27 cellular contexts compared by ENCODE assay signal in the genomic region with DNA sequence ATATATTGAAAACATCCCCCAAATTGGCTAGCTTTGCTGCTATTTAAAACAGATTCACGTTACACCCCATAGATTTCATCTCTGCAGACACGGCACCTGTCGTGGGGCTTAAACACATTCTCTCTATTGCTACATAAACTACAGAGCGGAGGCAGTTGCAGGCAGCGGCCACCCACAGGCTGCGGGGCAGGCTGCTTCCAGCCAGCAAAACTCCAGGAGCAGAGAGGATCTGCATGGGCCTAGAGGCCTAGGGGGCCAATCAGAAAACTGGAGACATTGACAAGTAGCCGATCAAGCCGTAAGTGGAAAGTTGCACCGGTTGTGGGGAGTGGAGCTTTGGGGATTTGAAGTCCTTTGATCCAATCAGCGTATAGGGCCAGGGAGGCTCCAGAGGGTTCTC.
"Had no signal": no experiment of that assay in that cellular context is flagged by ENCODE, and none has a peak within 500 bp of the region (broad histone marks: within the 10 kb centered on the region; RNA-seq: fewer than 3 reads in every experiment).

No MANE protein-coding gene starts in this region.

- ATAC-seq: activated CD8-positive, alpha-beta T cell treated with anti-CD3 and anti-CD28 coated beads for 36 hours; activated naive CD8-positive, alpha-beta T cell treated with anti-CD3 and anti-CD28 coated beads, Interleukin-2, amount 50 U/mL, for 24 hours; left ventricle myocardium superior; mucosa of descending colon; natural killer cell treated with Interleukin-12 subunit alpha and Interleukin-12 subunit beta and Interleukin-15 and Interleukin-18, amount 100 ng/mL, for 72 hours; stimulated activated effector memory CD8-positive, alpha-beta T cell treated with anti-CD3 and anti-CD28 coated beads, Interleukin-12 subunit alpha, Interleukin-12 subunit beta, amount 100 ng/mL, for 72 hours had no signal

- H3K27ac ChIP-seq: breast epithelium, epithelial cell of prostate, esophagus squamous epithelium, neutrophil, sigmoid colon, vagina had no signal

- H3K9me3 Mint-ChIP-seq: activated B cell treated with CpG ODN at 0.5 μM for 24 hours; activated CD8-positive, alpha-beta T cell treated with anti-CD3 and anti-CD28 coated beads for 36 hours; activated naive CD4-positive, alpha-beta T cell treated with anti-CD3 and anti-CD28 coated beads, Interleukin-2, amount 50 U/mL, for 24 hours; activated naive CD8-positive, alpha-beta T cell treated with anti-CD3 and anti-CD28 coated beads, Interleukin-2, amount 50 U/mL, for 24 hours; activated T-helper 2 cell treated with anti-CD3 and anti-CD28 coated beads, Interferon-gamma antibody, Interleukin-2, Interleukin-4, amounts not matched to agents 10 μg/mL and 5 μg/mL and 100 μg/mL, durations not matched to agents 14 hours and 24 hours and 36 hours; central memory CD8-positive, alpha-beta T cell; dendritic cell treated with granulocyte-macrophage colony-stimulating factor and Interleukin-4, amounts not matched to agents 40 ng/mL and 50 ng/mL, for 4 days; natural killer cell treated with Interleukin-12 subunit alpha and Interleukin-12 subunit beta and Interleukin-15 and Interleukin-18, amount 100 ng/mL, for 72 hours; stimulated activated effector memory CD8-positive, alpha-beta T cell treated with anti-CD3 and anti-CD28 coated beads, Interleukin-12 subunit alpha, Interleukin-12 subunit beta, amount 100 ng/mL, for 72 hours; stimulated activated naive CD8-positive, alpha-beta T cell treated with anti-CD3 and anti-CD28 coated beads, Interleukin-15, Interleukin-2, amounts not matched to agents 100 ng/mL and 50 ng/mL, for 24 hours; type B pancreatic cell had no signal

- H3K4me3 ChIP-seq: breast epithelium, esophagus squamous epithelium, mucosa of descending colon, sigmoid colon, vagina had no signal

- H3K36me3 ChIP-seq: breast epithelium, esophagus squamous epithelium, neutrophil, sigmoid colon, vagina had no signal

- H3K9me3 ChIP-seq: breast epithelium, esophagus squamous epithelium, mucosa of descending colon, neutrophil, sigmoid colon, vagina had no signal

- H3K4me1 Mint-ChIP-seq: activated B cell treated with CpG ODN at 0.5 μM for 24 hours; activated naive CD4-positive, alpha-beta T cell treated with anti-CD3 and anti-CD28 coated beads, Interleukin-2, amount 50 U/mL, for 24 hours; activated naive CD8-positive, alpha-beta T cell treated with anti-CD3 and anti-CD28 coated beads, Interleukin-2, amount 50 U/mL, for 24 hours; central memory CD8-positive, alpha-beta T cell; stimulated activated effector memory CD8-positive, alpha-beta T cell treated with anti-CD3 and anti-CD28 coated beads, Interleukin-12 subunit alpha, Interleukin-12 subunit beta, amount 100 ng/mL, for 72 hours had no signal

- H3K36me3 Mint-ChIP-seq: activated naive CD4-positive, alpha-beta T cell treated with anti-CD3 and anti-CD28 coated beads, Interleukin-2, amount 50 U/mL, for 24 hours; natural killer cell treated with Interleukin-12 subunit alpha and Interleukin-12 subunit beta and Interleukin-15 and Interleukin-18, amount 100 ng/mL, for 72 hours; stimulated activated effector memory CD8-positive, alpha-beta T cell treated with anti-CD3 and anti-CD28 coated beads, Interleukin-12 subunit alpha, Interleukin-12 subunit beta, amount 100 ng/mL, for 72 hours; type B pancreatic cell had no signal

- H3K4me3 Mint-ChIP-seq: activated B cell treated with CpG ODN at 0.5 μM for 24 hours; activated CD8-positive, alpha-beta T cell treated with anti-CD3 and anti-CD28 coated beads for 36 hours; activated naive CD4-positive, alpha-beta T cell treated with anti-CD3 and anti-CD28 coated beads, Interleukin-2, amount 50 U/mL, for 24 hours; activated naive CD8-positive, alpha-beta T cell treated with anti-CD3 and anti-CD28 coated beads, Interleukin-2, amount 50 U/mL, for 24 hours; central memory CD8-positive, alpha-beta T cell; dendritic cell treated with granulocyte-macrophage colony-stimulating factor and Interleukin-4, amounts not matched to agents 40 ng/mL and 50 ng/mL, for 4 days; natural killer cell treated with Interleukin-12 subunit alpha and Interleukin-12 subunit beta and Interleukin-15 and Interleukin-18, amount 100 ng/mL, for 72 hours; stimulated activated effector memory CD8-positive, alpha-beta T cell treated with anti-CD3 and anti-CD28 coated beads, Interleukin-12 subunit alpha, Interleukin-12 subunit beta, amount 100 ng/mL, for 72 hours; stimulated activated naive CD8-positive, alpha-beta T cell treated with anti-CD3 and anti-CD28 coated beads, Interleukin-15, Interleukin-2, amounts not matched to agents 100 ng/mL and 50 ng/mL, for 24 hours; type B pancreatic cell had no signal

- H3K27me3 ChIP-seq: vagina had no signal

- DNase-seq: activated B cell treated with CpG ODN at 0.5 μM for 24 hours; activated CD4-positive, alpha-beta T cell treated with anti-CD3 and anti-CD28 coated beads, Interleukin-2, amount 50 U/mL, for 1 hour; activated CD8-positive, alpha-beta T cell treated with anti-CD3 and anti-CD28 coated beads for 36 hours; activated naive CD8-positive, alpha-beta T cell treated with anti-CD3 and anti-CD28 coated beads, Interleukin-2, amount 50 U/mL, for 24 hours; activated T-cell treated with anti-CD3 and anti-CD28 coated beads, Interleukin-2, amount 50 U/mL, for 48 hours; effector CD4-positive, alpha-beta T cell; esophagus squamous epithelium; foreskin melanocyte; islet precursor cell; left ventricle myocardium superior; mucosa of descending colon; retina; sigmoid colon; small intestine; stimulated activated CD4-positive, alpha-beta T cell treated with anti-CD3 and anti-CD28 coated beads, Interleukin-4, amount 100 ng/mL, for 24 hours had no signal
